In genomic region chr6:41103792-41104324, GRCh38 we compare ENCODE assay signal across 18 cellular contexts. TPM values are rescaled to one million over a fixed set of nuclear protein-coding genes. Genes with fewer than 3 reads are reported as not detected.
DNase-seq lines count a peak whose midpoint lies in the region; ATAC-seq and TF ChIP-seq lines count a peak whose summit lies in the region.
"Had no signal": no experiment of that assay in that cellular context is flagged by ENCODE, and none has a peak within 500 bp of the region (broad histone marks: within the 10 kb centered on the region; RNA-seq: fewer than 3 reads in every experiment).

No MANE protein-coding gene starts in this region.

- no peaks in the 10 kb centered on the region for H3K9me3 Mint-ChIP-seq in activated CD8-positive, alpha-beta memory T cell treated with anti-CD3 and anti-CD28 coated beads, Interleukin-2, amount 10 ng/mL, durations not matched to agents 7 days and 5 days (ENCODE audit: low read depth)
- H3K9me3 Mint-ChIP-seq in activated T-helper 17 cell treated with anti-CD3 and anti-CD28 coated beads, Interleukin-2, amount 50 U/mL, for 72 hours, result no peaks in the 10 kb centered on the region
- no peaks in the 10 kb centered on the region for H3K9me3 Mint-ChIP-seq in stimulated activated naive CD8-positive, alpha-beta T cell treated with anti-CD3 and anti-CD28 coated beads, Interleukin-15, amount 100 ng/mL, for 72 hours
- no peaks in the 10 kb centered on the region for H3K9me3 Mint-ChIP-seq in activated CD8-positive, alpha-beta T cell treated with anti-CD3 and anti-CD28 coated beads for 36 hours
- H3K9me3 Mint-ChIP-seq: CD14-positive monocyte; CD4-positive, alpha-beta memory T cell; GM23338 had no signal

- TF ChIP-seq CTCF in GM10266 (IDR thresholded peaks at IDR 0.05; ENCODE audit: control insufficient read depth, insufficient read depth, low read depth, missing control alignments), result no peak
- TF ChIP-seq CTCF in activated CD8-positive, alpha-beta T cell treated with anti-CD3 and anti-CD28 coated beads for 36 hours (IDR thresholded peaks at IDR 0.05), result no peak

- ATAC-seq in activated CD8-positive, alpha-beta memory T cell treated with anti-CD3 and anti-CD28 coated beads, Interleukin-2, amount 10 ng/mL, durations not matched to agents 7 days and 5 days, result peak; percentile 48
- ATAC-seq in activated T-helper 17 cell treated with anti-CD3 and anti-CD28 coated beads, Interleukin-2, amount 50 U/mL, for 72 hours (replicated peaks), result peak; percentile 89
- ATAC-seq in stimulated activated naive CD8-positive, alpha-beta T cell treated with anti-CD3 and anti-CD28 coated beads, Interleukin-15, amount 100 ng/mL, for 72 hours, result peak; percentile 79
- ATAC-seq in GM19397 (IDR thresholded peaks at IDR 0.05; ENCODE audit: unreplicated experiment), result no peak
- no peak for ATAC-seq in activated CD8-positive, alpha-beta T cell treated with anti-CD3 and anti-CD28 coated beads for 36 hours
- ATAC-seq: GM23338 had no signal

- intact Hi-C loops in activated CD8-positive, alpha-beta T cell treated with anti-CD3 and anti-CD28 coated beads for 36 hours (cut with micrococcal nuclease), result no loop called here

- H3K4me3 Mint-ChIP-seq in activated CD8-positive, alpha-beta memory T cell treated with anti-CD3 and anti-CD28 coated beads, Interleukin-2, amount 10 ng/mL, durations not matched to agents 7 days and 5 days, result no peak overlapping the region
- H3K4me3 Mint-ChIP-seq in activated T-helper 17 cell treated with anti-CD3 and anti-CD28 coated beads, Interleukin-2, amount 50 U/mL, for 72 hours, result no peak overlapping the region
- H3K4me3 Mint-ChIP-seq in stimulated activated naive CD8-positive, alpha-beta T cell treated with anti-CD3 and anti-CD28 coated beads, Interleukin-15, amount 100 ng/mL, for 72 hours, result no peak overlapping the region
- H3K4me3 Mint-ChIP-seq in activated CD8-positive, alpha-beta T cell treated with anti-CD3 and anti-CD28 coated beads for 36 hours, result no peak overlapping the region
- H3K4me3 Mint-ChIP-seq: CD14-positive monocyte; CD4-positive, alpha-beta memory T cell; GM23338 had no signal

- CTCF ChIA-PET in activated CD8-positive, alpha-beta memory T cell treated with anti-CD3 and anti-CD28 coated beads, Interleukin-2, amount 10 ng/mL, durations not matched to agents 7 days and 5 days (lab: Charles Lee), result interaction anchor here (1.1 to 3.3 kb wide), 7 partner anchors 10 to 202 kb away, joined by 3 to 18 read pairs (median 5); no protein-coding TSS in a partner anchor
- CTCF ChIA-PET in activated CD8-positive, alpha-beta T cell treated with anti-CD3 and anti-CD28 coated beads for 36 hours (lab: Charles Lee), result interaction anchor here (1.0 to 2.5 kb wide), 6 partner anchors 10 to 88 kb away, joined by 3 to 11 read pairs (median 4); partner anchors contain the start of gene UNC5CL

- no peak overlapping the region for H3K27ac Mint-ChIP-seq in activated CD8-positive, alpha-beta memory T cell treated with anti-CD3 and anti-CD28 coated beads, Interleukin-2, amount 10 ng/mL, durations not matched to agents 7 days and 5 days
- no peak overlapping the region for H3K27ac Mint-ChIP-seq in activated T-helper 17 cell treated with anti-CD3 and anti-CD28 coated beads, Interleukin-2, amount 50 U/mL, for 72 hours
- no peak overlapping the region for H3K27ac Mint-ChIP-seq in stimulated activated naive CD8-positive, alpha-beta T cell treated with anti-CD3 and anti-CD28 coated beads, Interleukin-15, amount 100 ng/mL, for 72 hours
- no peak overlapping the region for H3K27ac Mint-ChIP-seq in activated CD8-positive, alpha-beta T cell treated with anti-CD3 and anti-CD28 coated beads for 36 hours
- H3K27ac Mint-ChIP-seq: CD14-positive monocyte; CD4-positive, alpha-beta memory T cell; GM23338 had no signal

- POLR2A ChIA-PET in activated CD8-positive, alpha-beta T cell treated with anti-CD3 and anti-CD28 coated beads for 36 hours (lab: Charles Lee), result interaction anchor here (0.6 kb wide), 1 partner anchor 86 kb away, joined by 3 read pairs; no protein-coding TSS in a partner anchor

- no peak for DNase-seq in activated CD8-positive, alpha-beta memory T cell treated with anti-CD3 and anti-CD28 coated beads, Interleukin-2, amount 10 ng/mL, durations not matched to agents 7 days and 5 days
- no peak for DNase-seq in activated CD8-positive, alpha-beta memory T cell treated with anti-CD3 and anti-CD28 coated beads, Interleukin-2, amount 50 U/mL, for 4 hours
- peak; percentile 18 for DNase-seq in GM10266 (ENCODE audit: extremely low spot score)
- no peak for DNase-seq in stimulated activated naive CD8-positive, alpha-beta T cell treated with anti-CD3 and anti-CD28 coated beads, Interleukin-15, amount 100 ng/mL, for 72 hours
- no peak for DNase-seq in activated CD8-positive, alpha-beta T cell treated with anti-CD3 and anti-CD28 coated beads for 36 hours
- DNase-seq: 8988T; CD4-positive, alpha-beta memory T cell; DMS153; DMS79; GDM1; HCEC 1CT had no signal

- H3K27me3 Mint-ChIP-seq in activated CD8-positive, alpha-beta memory T cell treated with anti-CD3 and anti-CD28 coated beads, Interleukin-2, amount 10 ng/mL, durations not matched to agents 7 days and 5 days, result no peaks in the 10 kb centered on the region
- no peaks in the 10 kb centered on the region for H3K27me3 Mint-ChIP-seq in activated T-helper 17 cell treated with anti-CD3 and anti-CD28 coated beads, Interleukin-2, amount 50 U/mL, for 72 hours
- no peaks in the 10 kb centered on the region for H3K27me3 Mint-ChIP-seq in stimulated activated naive CD8-positive, alpha-beta T cell treated with anti-CD3 and anti-CD28 coated beads, Interleukin-15, amount 100 ng/mL, for 72 hours
- H3K27me3 Mint-ChIP-seq in activated CD8-positive, alpha-beta T cell treated with anti-CD3 and anti-CD28 coated beads for 36 hours, result no peaks in the 10 kb centered on the region
- H3K27me3 Mint-ChIP-seq: CD4-positive, alpha-beta memory T cell had no signal

- H3K36me3 Mint-ChIP-seq in activated CD8-positive, alpha-beta memory T cell treated with anti-CD3 and anti-CD28 coated beads, Interleukin-2, amount 10 ng/mL, durations not matched to agents 7 days and 5 days, result peaks cover 15% of the 10 kb centered on the region
- H3K36me3 Mint-ChIP-seq in activated T-helper 17 cell treated with anti-CD3 and anti-CD28 coated beads, Interleukin-2, amount 50 U/mL, for 72 hours (ENCODE audit: low read depth), result peaks cover 35% of the 10 kb centered on the region
- H3K36me3 Mint-ChIP-seq in activated CD8-positive, alpha-beta T cell treated with anti-CD3 and anti-CD28 coated beads for 36 hours (ENCODE audit: low read depth), result peaks cover 22% of the 10 kb centered on the region

- peaks cover 3% of the 10 kb centered on the region for H3K4me1 Mint-ChIP-seq in activated CD8-positive, alpha-beta memory T cell treated with anti-CD3 and anti-CD28 coated beads, Interleukin-2, amount 10 ng/mL, durations not matched to agents 7 days and 5 days
- no peaks in the 10 kb centered on the region for H3K4me1 Mint-ChIP-seq in activated T-helper 17 cell treated with anti-CD3 and anti-CD28 coated beads, Interleukin-2, amount 50 U/mL, for 72 hours
- H3K4me1 Mint-ChIP-seq in stimulated activated naive CD8-positive, alpha-beta T cell treated with anti-CD3 and anti-CD28 coated beads, Interleukin-15, amount 100 ng/mL, for 72 hours, result peaks cover 6% of the 10 kb centered on the region
- peaks cover 4% of the 10 kb centered on the region for H3K4me1 Mint-ChIP-seq in activated CD8-positive, alpha-beta T cell treated with anti-CD3 and anti-CD28 coated beads for 36 hours (ENCODE audit: low read depth)
- H3K4me1 Mint-ChIP-seq: CD14-positive monocyte had no signal

RNA-seq across cellular contexts. Expression of gene NFYA, which starts 31.1 kb away (rescaled TPM):
- 10 to 100 TPM; 25.0 to 31.5 TPM for total RNA-seq in activated CD8-positive, alpha-beta memory T cell treated with anti-CD3 and anti-CD28 coated beads, Interleukin-2, amount 10 ng/mL, durations not matched to agents 7 days and 5 days
- total RNA-seq in activated T-helper 17 cell treated with anti-CD3 and anti-CD28 coated beads, Interleukin-2, amount 50 U/mL, for 72 hours, result 10 to 100 TPM; 23.3 to 25.0 TPM
- 10 to 100 TPM; 30.7 to 31.1 TPM for total RNA-seq in activated CD8-positive, alpha-beta T cell treated with anti-CD3 and anti-CD28 coated beads for 36 hours

RNA-seq across cellular contexts. Expression of gene OARD1, which starts 31.7 kb away (rescaled TPM):
- total RNA-seq in activated CD8-positive, alpha-beta memory T cell treated with anti-CD3 and anti-CD28 coated beads, Interleukin-2, amount 10 ng/mL, durations not matched to agents 7 days and 5 days, result 10 to 100 TPM; 31.7 to 32.4 TPM
- total RNA-seq in activated T-helper 17 cell treated with anti-CD3 and anti-CD28 coated beads, Interleukin-2, amount 50 U/mL, for 72 hours, result 10 to 100 TPM; 31.8 to 41.2 TPM
- total RNA-seq in activated CD8-positive, alpha-beta T cell treated with anti-CD3 and anti-CD28 coated beads for 36 hours, result 10 to 100 TPM; 45.8 to 48.4 TPM

RNA-seq across cellular contexts. Expression of gene TREML1, which starts 50.3 kb away (rescaled TPM):
- not detected for total RNA-seq in activated CD8-positive, alpha-beta memory T cell treated with anti-CD3 and anti-CD28 coated beads, Interleukin-2, amount 10 ng/mL, durations not matched to agents 7 days and 5 days
- not detected for total RNA-seq in activated T-helper 17 cell treated with anti-CD3 and anti-CD28 coated beads, Interleukin-2, amount 50 U/mL, for 72 hours
- total RNA-seq in activated CD8-positive, alpha-beta T cell treated with anti-CD3 and anti-CD28 coated beads for 36 hours, result not detected
- total RNA-seq: A673; CD4-positive, alpha-beta memory T cell; Daoy; GM23338; HT-29 had no signal

RNA-seq across cellular contexts. Expression of gene APOBEC2, which starts 50.9 kb away (rescaled TPM):
- not detected for total RNA-seq in activated CD8-positive, alpha-beta memory T cell treated with anti-CD3 and anti-CD28 coated beads, Interleukin-2, amount 10 ng/mL, durations not matched to agents 7 days and 5 days
- total RNA-seq in activated T-helper 17 cell treated with anti-CD3 and anti-CD28 coated beads, Interleukin-2, amount 50 U/mL, for 72 hours, result not detected
- total RNA-seq in activated CD8-positive, alpha-beta T cell treated with anti-CD3 and anti-CD28 coated beads for 36 hours, result not detected
- total RNA-seq: A673; CD4-positive, alpha-beta memory T cell; Daoy; GM23338; HT-29 had no signal

RNA-seq across cellular contexts. Expression of gene TREM2, which starts 59.1 kb away (rescaled TPM):
- total RNA-seq in activated CD8-positive, alpha-beta memory T cell treated with anti-CD3 and anti-CD28 coated beads, Interleukin-2, amount 10 ng/mL, durations not matched to agents 7 days and 5 days, result not detected
- total RNA-seq in activated T-helper 17 cell treated with anti-CD3 and anti-CD28 coated beads, Interleukin-2, amount 50 U/mL, for 72 hours, result not detected
- total RNA-seq in activated CD8-positive, alpha-beta T cell treated with anti-CD3 and anti-CD28 coated beads for 36 hours, result not detected
- total RNA-seq: A673, Daoy, GM23338, HT-29 had no signal

Comparison
In these comparisons a context has a peak if more than half of its experiments do, and no peak if none do; other contexts are left out.
1. ATAC-seq: peak in activated CD8-positive, alpha-beta memory T cell treated with anti-CD3 and anti-CD28 coated beads, Interleukin-2, amount 10 ng/mL, durations not matched to agents 7 days and 5 days (single experiment), activated T-helper 17 cell treated with anti-CD3 and anti-CD28 coated beads, Interleukin-2, amount 50 U/mL, for 72 hours (single experiment) and stimulated activated naive CD8-positive, alpha-beta T cell treated with anti-CD3 and anti-CD28 coated beads, Interleukin-15, amount 100 ng/mL, for 72 hours (single experiment); none in GM19397 (single experiment) and activated CD8-positive, alpha-beta T cell treated with anti-CD3 and anti-CD28 coated beads for 36 hours (single experiment).